In the genomic region with DNA sequence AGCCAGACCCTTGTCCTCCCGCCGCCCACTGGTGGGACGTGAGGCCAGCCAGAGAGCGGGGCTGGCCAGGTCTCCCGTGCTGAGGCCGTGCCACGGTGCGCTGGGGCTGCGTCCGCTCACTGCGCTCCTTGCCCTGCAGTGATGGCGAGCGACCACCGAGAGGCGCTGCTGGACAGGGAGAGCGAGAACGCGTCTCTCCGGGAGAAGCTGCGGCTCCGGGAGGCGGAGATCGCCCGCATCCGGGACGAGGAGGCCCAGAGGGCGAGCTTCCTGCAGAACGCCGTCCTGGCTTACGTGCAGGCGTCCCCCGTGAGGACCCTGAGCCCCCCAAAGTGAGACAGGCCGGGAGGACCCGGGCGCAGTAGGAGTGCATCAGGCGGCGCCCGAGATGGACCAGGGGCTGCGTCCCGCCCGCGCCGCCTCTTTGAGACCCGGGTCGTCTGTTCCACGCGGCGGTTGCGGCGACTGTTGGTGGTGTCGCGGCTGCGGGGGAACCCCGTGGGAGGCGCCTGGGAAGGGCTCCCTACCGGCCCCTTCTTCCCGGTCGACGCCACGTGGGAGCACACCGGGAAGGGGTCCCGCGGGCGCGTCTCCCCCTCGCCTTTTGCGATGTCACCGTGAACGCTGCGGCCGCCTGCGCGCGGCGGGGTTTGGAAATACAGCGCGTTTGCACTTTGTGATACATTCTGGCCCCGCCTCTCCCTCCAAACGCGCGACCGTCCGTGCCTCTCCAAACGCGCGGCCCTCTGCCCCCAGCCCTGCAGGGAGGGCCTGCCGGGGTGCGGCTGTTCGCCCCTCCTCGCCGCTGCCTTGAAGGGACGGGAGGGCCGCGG, we compare ENCODE assay signal across 8 cellular contexts. TPM values are rescaled to one million over a fixed set of nuclear protein-coding genes. Genes with fewer than 3 reads are reported as not detected.
DNase-seq lines count a peak whose midpoint lies in the region; ATAC-seq and TF ChIP-seq lines count a peak whose summit lies in the region.

No MANE protein-coding gene starts in this region.

- intact Hi-C loops in esophagus muscularis mucosa (cut with DNase I), result loop anchor here (2.0 to 5.0 kb wide), 2 partner anchors 67 to 124 kb away; partner anchors contain the start of gene FASN

- H3K36me3 Mint-ChIP-seq in activated T-cell treated with anti-CD3 and anti-CD28 coated beads, Interleukin-2, amount 50 U/mL, for 4 hours (ENCODE audit: insufficient read depth), result peaks cover 8% of the 10 kb centered on the region

- H3K27me3 Mint-ChIP-seq in activated T-cell treated with anti-CD3 and anti-CD28 coated beads, Interleukin-2, amount 50 U/mL, for 4 hours (ENCODE audit: low read depth), result no peaks in the 10 kb centered on the region

- peak overlapping the region; percentile 83 for H3K4me3 Mint-ChIP-seq in activated T-cell treated with anti-CD3 and anti-CD28 coated beads, Interleukin-2, amount 50 U/mL, for 4 hours

- H3K4me1 Mint-ChIP-seq in activated T-cell treated with anti-CD3 and anti-CD28 coated beads, Interleukin-2, amount 50 U/mL, for 4 hours (ENCODE audit: low read depth), result peaks cover 21% of the 10 kb centered on the region

- no peak for TF ChIP-seq POLR2A in esophagus muscularis mucosa (IDR thresholded peaks at IDR 0.05; ENCODE audit: low read depth)

- TF ChIP-seq CTCF in HL-60 (IDR thresholded peaks at IDR 0.05; ENCODE audit: insufficient read depth, low read length) (peak; percentile 66), OCI-LY1 (IDR thresholded peaks at IDR 0.05; ENCODE audit: low read length) (peak; percentile 74; the same call in 1 of the 2 replicates), esophagus muscularis mucosa (IDR thresholded peaks at IDR 0.05) (peak; percentile 91 to 97 (median 93))

- ATAC-seq in activated T-cell treated with anti-CD3 and anti-CD28 coated beads, Interleukin-2, amount 50 U/mL, for 4 hours, result peak; percentile 75 to 82
- no peak for ATAC-seq in GM18858 (IDR thresholded peaks at IDR 0.05; ENCODE audit: unreplicated experiment)

- H3K4me3 ChIP-seq in HL-60 (replicated peaks; ENCODE audit: insufficient read depth, low read length), result peak overlapping the region; percentile 56
- peak overlapping the region; percentile 73 for H3K4me3 ChIP-seq in OCI-LY1 (ENCODE audit: low read depth, low read length, poor library complexity, severe bottlenecking)
- peak overlapping the region; percentile 53 to 60 (median 58) for H3K4me3 ChIP-seq in esophagus muscularis mucosa

- 0% methylated on average over 23 of the region's 94 CpGs for WGBS in esophagus muscularis mucosa

- H3K36me3 ChIP-seq in OCI-LY1 (ENCODE audit: insufficient read depth, low read length), result peaks cover 4% of the 10 kb centered on the region; the same call in 1 of the 2 replicates
- peaks cover 0 to 32% (median 18%) of the 10 kb centered on the region in 4 donors for H3K36me3 ChIP-seq in esophagus muscularis mucosa

- peak; percentile 83 for DNase-seq in EH (ENCODE audit: low read depth)
- peak; percentile 85 to 90 for DNase-seq in HL-60 (ENCODE audit: low read depth in 1 of 2, low spot score in 1 of 2)
- peak; percentile 72 for DNase-seq in activated T-cell treated with anti-CD3 and anti-CD28 coated beads, Interleukin-2, amount 50 U/mL, for 4 hours
- DNase-seq in esophagus muscularis mucosa (ENCODE audit: extremely low spot score), result peak; percentile 96
- DNase-seq in myocyte (ENCODE audit: low read depth), result peak; percentile 54
- peak; percentile 53 to 60 for DNase-seq in stimulated activated CD8-positive, alpha-beta memory T cell treated with anti-CD3 and anti-CD28 coated beads, Interleukin-4, amount 100 ng/mL, for 4 hours (ENCODE audit: low read depth in 2 of 2, low spot score in 1 of 2)

- H3K9ac ChIP-seq in OCI-LY1 (ENCODE audit: low read length), result peak overlapping the region; percentile 73

- TF ChIP-seq EP300 in esophagus muscularis mucosa (IDR thresholded peaks at IDR 0.05), result no peak

- no peaks in the 10 kb centered on the region for H3K9me3 Mint-ChIP-seq in activated T-cell treated with anti-CD3 and anti-CD28 coated beads, Interleukin-2, amount 50 U/mL, for 4 hours

- H4K20me1 ChIP-seq in OCI-LY1 (ENCODE audit: insufficient read depth, low read length), result no peaks in the 10 kb centered on the region

- H3K9me2 ChIP-seq in OCI-LY1 (ENCODE audit: low read depth, low read length), result no peaks in the 10 kb centered on the region

- H3K9me3 ChIP-seq in OCI-LY1 (ENCODE audit: low read length) (no peaks in the 10 kb centered on the region), esophagus muscularis mucosa (no peaks in the 10 kb centered on the region)

- no peak overlapping the region for H2AFZ ChIP-seq in OCI-LY1 (ENCODE audit: low read length)

- peak overlapping the region; percentile 82 for H3K27ac ChIP-seq in HL-60 (replicated peaks)
- H3K27ac ChIP-seq in OCI-LY1 (ENCODE audit: low read depth, low read length, poor library complexity, severe bottlenecking), result no peak overlapping the region
- peak overlapping the region; percentile 12 to 66 (median 40) for H3K27ac ChIP-seq in esophagus muscularis mucosa (replicated peaks in 1 of 4)

- H3K4me2 ChIP-seq in OCI-LY1 (ENCODE audit: low read length), result peak overlapping the region; percentile 72

- H3K4me1 ChIP-seq in OCI-LY1 (ENCODE audit: insufficient read depth, low read length, severe bottlenecking) (peaks cover 22% of the 10 kb centered on the region), esophagus muscularis mucosa (peaks cover 19 to 31% (median 26%) of the 10 kb centered on the region in 4 donors)

- no peaks in the 10 kb centered on the region for H3K27me3 ChIP-seq in HL-60 (ENCODE audit: insufficient read depth, poor library complexity, severe bottlenecking)
- H3K27me3 ChIP-seq in OCI-LY1 (ENCODE audit: insufficient read depth, low read length), result no peaks in the 10 kb centered on the region
- peaks cover 0 to 18% (median 6%) of the 10 kb centered on the region in 4 donors for H3K27me3 ChIP-seq in esophagus muscularis mucosa

- H3K79me2 ChIP-seq in OCI-LY1 (ENCODE audit: insufficient read depth, low read length), result no peaks in the 10 kb centered on the region

- H3F3A ChIP-seq in OCI-LY1 (ENCODE audit: insufficient read depth, low read length), result no peaks in the 10 kb centered on the region; the same call in 1 of the 2 replicates

RNA-seq across cellular contexts. Expression of gene RAC3, which starts 0.8 kb away (rescaled TPM):
- 1 to 10 TPM; 4.1 to 7.7 (median 4.8) TPM for total RNA-seq in activated T-cell treated with anti-CD3 and anti-CD28 coated beads, Interleukin-2, amount 50 U/mL, for 4 hours
- total RNA-seq in esophagus muscularis mucosa (1 to 10 TPM; 1.8 to 2.5 (median 2.2) TPM), myocyte (7.3 and 9.8 TPM in 2 replicates)
- polyA plus RNA-seq in myocyte (2012), result 9.3 TPM

RNA-seq across cellular contexts. Expression of gene DCXR, which starts 6.8 kb away (rescaled TPM):
- 10 to 100 TPM; 74.2 to 88.6 (median 76.9) TPM for total RNA-seq in activated T-cell treated with anti-CD3 and anti-CD28 coated beads, Interleukin-2, amount 50 U/mL, for 4 hours
- total RNA-seq in esophagus muscularis mucosa (100 to 1,000 TPM in 2 of 4 donors, 10 to 100 TPM in 2; 78.6 to 135 (median 102) TPM), myocyte (99.4 and 105 TPM in 2 replicates)
- 69.7 TPM for polyA plus RNA-seq in myocyte (2012)

RNA-seq across cellular contexts. Expression of gene LRRC45, which starts 7.6 kb away (rescaled TPM):
- total RNA-seq in activated T-cell treated with anti-CD3 and anti-CD28 coated beads, Interleukin-2, amount 50 U/mL, for 4 hours, result 10 to 100 TPM; 19.5 to 31.4 (median 30.8) TPM
- total RNA-seq in esophagus muscularis mucosa (10 to 100 TPM in 2 of 4 donors, 1 to 10 TPM in 2; 6.6 to 15.8 (median 11.5) TPM), myocyte (9.4 and 10.5 TPM in 2 replicates)
- polyA plus RNA-seq in myocyte (2012), result 4.8 TPM

RNA-seq across cellular contexts. Expression of gene CENPX, which starts 8.0 kb away (rescaled TPM):
- 100 to 1,000 TPM; 145 to 189 (median 183) TPM for total RNA-seq in activated T-cell treated with anti-CD3 and anti-CD28 coated beads, Interleukin-2, amount 50 U/mL, for 4 hours
- total RNA-seq in esophagus muscularis mucosa, result 100 to 1,000 TPM in 2 of 4 donors, 10 to 100 TPM in 2; 62.5 to 109 (median 95.5) TPM
- 50.0 and 61.8 TPM in 2 replicates for total RNA-seq in myocyte
- 47.5 TPM for polyA plus RNA-seq in myocyte (2012)

RNA-seq across cellular contexts. Expression of gene RFNG, which starts 20.9 kb away (rescaled TPM):
- total RNA-seq in activated T-cell treated with anti-CD3 and anti-CD28 coated beads, Interleukin-2, amount 50 U/mL, for 4 hours, result 10 to 100 TPM; 20.3 to 21.5 (median 20.4) TPM
- total RNA-seq in esophagus muscularis mucosa (10 to 100 TPM; 32.4 to 54.8 (median 42.5) TPM), myocyte (42.7 and 45.4 TPM in 2 replicates)
- 66.1 TPM for polyA plus RNA-seq in myocyte (2012)
